In the genomic region with DNA sequence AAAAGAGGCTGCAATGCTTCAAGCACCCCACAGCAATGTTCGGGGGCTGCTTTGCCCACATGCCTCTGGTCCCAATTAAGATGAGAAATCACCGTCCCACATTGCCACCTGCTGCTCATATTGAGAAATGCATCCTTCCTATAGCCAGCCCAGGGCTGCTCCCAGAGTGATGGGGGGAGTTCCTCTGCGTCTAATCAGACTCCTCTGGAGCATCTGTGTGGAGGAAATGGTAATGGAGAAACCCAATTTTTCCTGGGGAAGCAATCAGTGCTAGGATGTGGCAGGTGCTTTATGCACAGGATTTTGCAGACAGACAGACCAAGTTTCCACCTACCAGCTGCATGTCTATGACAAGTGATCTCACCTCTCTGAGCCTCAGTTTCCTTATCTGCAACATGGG, we compare ENCODE assay signal across 8 cellular contexts. TPM values are rescaled to one million over a fixed set of nuclear protein-coding genes. Genes with fewer than 3 reads are reported as not detected.
A peak's percentile ranks its signal among the peaks of the same experiment; 100 is the strongest.
DNase-seq lines count a peak whose midpoint lies in the region; ATAC-seq, FAIRE-seq and TF ChIP-seq lines count a peak whose summit lies in the region.

No MANE protein-coding gene starts in this region.

- no peaks in the 10 kb centered on the region for H4K20me1 ChIP-seq in GM12878 (ENCODE audit: control insufficient read depth, insufficient read depth)

- ATAC-seq in GM12878 (peak; percentile 91), GM21576 (IDR thresholded peaks at IDR 0.05; ENCODE audit: unreplicated experiment) (no peak)

- no peak overlapping the region for H3K4me3 ChIP-seq in GM12878

- intact Hi-C loops in GM12878 (cut with micrococcal nuclease; ENCODE audit: unreplicated experiment): loop anchor here (1.0 to 5.0 kb wide), 2 partner anchors 187 to 200 kb away; no protein-coding TSS in a partner anchor

- no peak for TF ChIP-seq EP300 in GM12878 (IDR thresholded peaks at IDR 0.05; ENCODE audit: borderline replicate concordance in 1 of 2, control insufficient read depth in 1 of 2, low read depth in 2 of 2, low read length in 2 of 2)

- DNase-seq in ACHN (peak; percentile 56), GM13977 (ENCODE audit: low spot score) (peak; percentile 71), NCI-H1694 treated with DMSO at 0.1 percent for 48 hours (lab: John Stamatoyannopoulos, UW) (peak; percentile 72), T-helper 9 cell (peak; percentile 38), GM12878 (ENCODE audit: low read depth, low spot score) (peak; percentile 19), immature natural killer cell (peak; percentile 48 to 65 (median 57))
- DNase-seq in stimulated activated CD4-positive, alpha-beta T cell treated with anti-CD3 and anti-CD28 coated beads, Interleukin-1b, Interleukin-23, amount 100 ng/mL, for 4 hours (ENCODE audit: low read depth in 2 of 2): peak; percentile 37

- H3K4me1 Mint-ChIP-seq in immature natural killer cell: peaks cover 7 to 15% of the 10 kb centered on the region in 2 donors

- no peaks in the 10 kb centered on the region for H3K9me3 Mint-ChIP-seq in immature natural killer cell

- SMC1A ChIA-PET in GM12878 (lab: Charles Lee; ENCODE audit: uncharacterized antibody, unreplicated experiment): interaction anchor here (0.7 to 0.9 kb wide), 2 partner anchors 27 to 149 kb away, joined by 3 read pairs; no protein-coding TSS in a partner anchor

- peaks cover 15% of the 10 kb centered on the region for H3K4me1 ChIP-seq in GM12878 (ENCODE audit: control insufficient read depth, insufficient read depth, low read length)

- TF ChIP-seq POLR2A in GM12878 (IDR thresholded peaks at IDR 0.05; ENCODE audit: low read depth, low read length): no peak

- RAD21 ChIA-PET in GM12878 (lab: Charles Lee; ENCODE audit: unreplicated experiment): no interaction called here

- peak overlapping the region in 1 of 5 donors; percentile 75 for H3K4me3 Mint-ChIP-seq in immature natural killer cell

- no peaks in the 10 kb centered on the region for H3K9me3 ChIP-seq in GM12878 (replicated peaks; ENCODE audit: control insufficient read depth, insufficient read depth, low read length)

- H2AFZ ChIP-seq in GM12878 (ENCODE audit: control insufficient read depth, low read depth, low read length): no peak overlapping the region

- in situ Hi-C loops in ACHN (cut with HindIII; ENCODE audit: low pct_ligation_motif_present, low pct_unique_long_range_greater_than_20kb, low sequenced_read_pairs): no loop called here
- in situ Hi-C loops in GM13977 (cut with MboI; ENCODE audit: low pct_unique_long_range_greater_than_20kb, low sequenced_read_pairs, unreplicated experiment): no loop called here
- in situ Hi-C loops in GM12878 (cut with MboI): no loop called here

- peak; percentile 93 for FAIRE-seq in GM12878 (lab: Jason Lieb, UNC)

- POLR2A ChIA-PET in GM12878 (lab: Charles Lee): no interaction called here

- peak overlapping the region in 2 of 6 donors; percentile 31 to 80 for H3K27ac Mint-ChIP-seq in immature natural killer cell

- peak; percentile 65 for TF ChIP-seq RAD21 in GM12878 (IDR thresholded peaks at IDR 0.05; ENCODE audit: insufficient read depth, low read depth, low read length)

- H3K36me3 Mint-ChIP-seq in immature natural killer cell: no peaks in the 10 kb centered on the region

- WGBS in GM12878 (ENCODE audit: insufficient coverage, insufficient replicate concordance, low lambda C conversion rate, missing lambda C conversion rate): 0% methylated on average over 3 of the region's 3 CpGs

- no peaks in the 10 kb centered on the region for H3K79me2 ChIP-seq in GM12878 (ENCODE audit: control insufficient read depth, insufficient read depth, low read length)

- H3K27me3 ChIP-seq in GM12878 (replicated peaks in 1 of 2; ENCODE audit: control insufficient read depth in 2 of 2, insufficient read depth in 2 of 2, low read length in 1 of 2): no peaks in the 10 kb centered on the region

- no TSS peak for BruUV-seq in GM12878 (replicated peaks; lab: Mats Ljungman, UMichigan)

- peak overlapping the region; percentile 4; the same call in 1 of the 2 replicates for H3K4me2 ChIP-seq in GM12878 (ENCODE audit: control insufficient read depth, insufficient read depth)

- peaks cover 0 to 9% (median 8%) of the 10 kb centered on the region in 3 donors for H3K27me3 Mint-ChIP-seq in immature natural killer cell (ENCODE audit: low read depth in 3 of 3)

- no peaks in the 10 kb centered on the region for H3K36me3 ChIP-seq in GM12878 (ENCODE audit: control insufficient read depth in 2 of 2, insufficient read depth in 2 of 2, low read length in 1 of 2)

- TF ChIP-seq CTCF in GM13977 (IDR thresholded peaks at IDR 0.05; ENCODE audit: extremely low read depth, insufficient read depth, missing control alignments) (peak; percentile 75), GM12878 (IDR thresholded peaks at IDR 0.05 in 2 of 3, conservative IDR thresholded peaks at IDR 0.05 in 1 of 3; ENCODE audit: control insufficient read depth in 2 of 3, extremely low read depth in 1 of 3, insufficient read depth in 1 of 3, low read depth in 3 of 3, low read length in 3 of 3) (peak; percentile 74 to 80 (median 76); a peak in 5 of 6 replicates)

- no peak overlapping the region for H3K9ac ChIP-seq in GM12878 (ENCODE audit: control insufficient read depth, insufficient read depth, low read length)

- CTCF ChIA-PET in GM12878 (lab: Yijun Ruan, JAX): interaction anchor here (0.5 to 2.0 kb wide), 15 partner anchors 8 to 1639 kb away, joined by 3 to 17 read pairs (median 3); no protein-coding TSS in a partner anchor

- H3K27ac ChIP-seq in GM12878 (ENCODE audit: control insufficient read depth, insufficient read depth): no peak overlapping the region

TF ChIP-seq in GM12878, 131 proteins besides CTCF, POLR2A, EP300 and RAD21:
- no peak for TF ChIP-seq CHD2 (IDR thresholded peaks at IDR 0.05; ENCODE audit: borderline replicate concordance, low read depth, low read length)
- no peak for TF ChIP-seq ESRRA (IDR thresholded peaks at IDR 0.05; ENCODE audit: low read length)
- TF ChIP-seq SMC3 (IDR thresholded peaks at IDR 0.05; ENCODE audit: borderline replicate concordance, low read length): peak; percentile 52
- TF ChIP-seq POU2F2 (IDR thresholded peaks at IDR 0.05; ENCODE audit: borderline replicate concordance, low read depth, low read length): peak; percentile 30; the same call in 1 of the 3 replicates
- TF ChIP-seq HDAC2 (IDR thresholded peaks at IDR 0.05): no peak
- no peak for TF ChIP-seq SUPT20H (IDR thresholded peaks at IDR 0.05; ENCODE audit: borderline replicate concordance, control insufficient read depth, low read depth, low read length)
- TF ChIP-seq RUNX3 (IDR thresholded peaks at IDR 0.05; ENCODE audit: low read length): no peak

RNA-seq across cellular contexts. Expression of gene PTGIS, which starts 33.6 kb away (rescaled TPM):
- total RNA-seq in GM12878 (2013; cell fraction: nucleolus; rRNA removed): not detected in 2 replicates
- total RNA-seq in GM12878 (2014; rRNA removed) (not detected in 2 replicates), GM12878 (2014; rRNA removed; fragmentation: Illumina TruSeq; extraction: Trizol) (not detected in 2 replicates), GM12878 (2021) (0.10 and 0.13 TPM in 2 replicates)
- polyA plus RNA-seq in GM12878 (2011; ENCODE audit: low read depth): not detected
- polyA plus RNA-seq in GM12878 (2011; rRNA removed) (not detected in 2 replicates), GM12878 (2014; fragmentation: Illumina TruSeq; extraction: Trizol) (not detected in 2 replicates), GM12878 (2014; fragmentation: Nextera tagmentation; extraction: Ambion mirVana) (not detected), GM12878 (2014; rRNA removed) (not detected in 2 replicates), GM12878 (2016; fragmentation: Nextera tagmentation; extraction: Ambion mirVana) (not detected), immature natural killer cell (not detected)
- polyA plus RNA-seq in GM12878 (2011; cell fraction: cytosol; rRNA removed): not detected in 2 replicates
- not detected in 2 replicates for polyA plus RNA-seq in GM12878 (2011; cell fraction: nucleus; rRNA removed)
- polyA plus RNA-seq in GM12878 (2012): not detected in 2 replicates
- polyA minus RNA-seq in GM12878 (2011; rRNA and poly(A)+ RNA removed): not detected in 2 replicates
- not detected in 2 replicates for polyA minus RNA-seq in GM12878 (2011; cell fraction: cytosol; rRNA and poly(A)+ RNA removed)
- not detected in 2 replicates for polyA minus RNA-seq in GM12878 (2011; cell fraction: nucleus; rRNA and poly(A)+ RNA removed)

RNA-seq across cellular contexts. Expression of gene KCNB1, which starts 51.8 kb away (rescaled TPM):
- not detected in 2 replicates for total RNA-seq in GM12878 (2013; cell fraction: nucleolus; rRNA removed)
- total RNA-seq in GM12878 (2014; rRNA removed) (not detected in 2 replicates), GM12878 (2014; rRNA removed; fragmentation: Illumina TruSeq; extraction: Trizol) (not detected in 2 replicates), GM12878 (2021) (0.08 TPM in 1 of 2 replicates, not detected in the other)
- polyA plus RNA-seq in GM12878 (2011; ENCODE audit: low read depth): not detected
- polyA plus RNA-seq in GM12878 (2011; rRNA removed) (not detected in 2 replicates), GM12878 (2014; fragmentation: Illumina TruSeq; extraction: Trizol) (not detected in 2 replicates), GM12878 (2014; fragmentation: Nextera tagmentation; extraction: Ambion mirVana) (under 1 TPM in 1 of 2 experiments, not detected in 1; 0.02 TPM), GM12878 (2014; rRNA removed) (not detected in 2 replicates), GM12878 (2016; fragmentation: Nextera tagmentation; extraction: Ambion mirVana) (under 1 TPM in 1 of 2 experiments, not detected in 1; 0.03 TPM), immature natural killer cell (not detected)
- not detected in 2 replicates for polyA plus RNA-seq in GM12878 (2011; cell fraction: cytosol; rRNA removed)
- not detected in 2 replicates for polyA plus RNA-seq in GM12878 (2011; cell fraction: nucleus; rRNA removed)
- 0.04 TPM in 1 of 2 replicates, not detected in the other for polyA plus RNA-seq in GM12878 (2012)
- 0.05 TPM in 1 of 2 replicates, not detected in the other for polyA minus RNA-seq in GM12878 (2011; rRNA and poly(A)+ RNA removed)
- polyA minus RNA-seq in GM12878 (2011; cell fraction: cytosol; rRNA and poly(A)+ RNA removed): not detected in 2 replicates
- polyA minus RNA-seq in GM12878 (2011; cell fraction: nucleus; rRNA and poly(A)+ RNA removed): not detected in 2 replicates

Comparison
In these comparisons a context has a peak if more than half of its experiments do, and no peak if none do; other contexts are left out.
1. DNase-seq: peak in every context shown above with its lines; median percentile 72 in NCI-H1694 treated with DMSO at 0.1 percent for 48 hours; 71 in GM13977; 57 in immature natural killer cell; 56 in ACHN; 38 in T-helper 9 cell; 37 in stimulated activated CD4-positive, alpha-beta T cell treated with anti-CD3 and anti-CD28 coated beads, Interleukin-1b, Interleukin-23, amount 100 ng/mL, for 4 hours; 19 in GM12878.